In the genomic region with DNA sequence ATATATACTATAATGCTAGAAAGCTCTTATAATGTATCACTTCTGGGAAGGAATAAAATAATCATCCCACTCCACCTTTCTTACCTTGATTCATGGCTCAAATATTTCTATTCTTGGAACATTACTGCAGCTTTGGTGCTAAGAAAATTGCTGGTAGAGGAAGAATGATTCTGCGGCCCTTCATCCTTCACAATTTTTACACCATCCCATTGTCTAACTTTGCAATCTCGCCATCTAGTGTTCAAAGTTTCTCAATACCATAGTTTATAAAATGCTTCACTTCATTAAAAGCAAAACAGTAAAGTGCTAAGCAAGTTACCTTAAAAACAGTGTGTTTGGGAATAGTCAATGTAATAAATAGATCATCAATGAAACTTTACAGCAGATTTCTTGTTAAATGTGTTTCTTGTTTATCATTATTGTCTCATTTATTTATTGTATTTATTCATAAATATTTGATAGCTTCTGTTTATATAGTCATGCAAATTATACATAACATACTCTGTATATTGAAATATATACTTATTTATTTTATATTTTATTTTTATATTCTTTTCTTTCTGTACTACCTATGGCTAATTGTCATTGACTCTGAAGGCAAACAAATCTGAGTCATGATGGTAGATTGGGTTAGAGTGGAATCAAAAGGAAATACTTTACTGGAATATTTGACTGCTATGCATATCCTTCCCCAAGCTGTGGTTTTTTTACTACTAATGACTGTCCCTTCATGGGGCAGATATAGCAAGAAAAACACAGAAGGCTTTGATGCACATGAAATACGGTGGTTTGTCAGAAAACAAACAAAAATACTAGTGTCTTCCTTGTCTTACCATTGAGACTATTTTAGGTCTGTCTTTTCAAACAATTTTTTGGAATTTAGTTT, we compare ENCODE assay signal across 8 cellular contexts.
DNase-seq lines count a peak whose midpoint lies in the region; ATAC-seq, FAIRE-seq and TF ChIP-seq lines count a peak whose summit lies in the region.

No MANE protein-coding gene starts in this region.

- peak; percentile 98 for FAIRE-seq in kidney (lab: Jason Lieb, UNC)

- POLR2A ChIA-PET in HEK293 (lab: Yijun Ruan, JAX) = no interaction called here

- ATAC-seq in upper lobe of left lung (ENCODE audit: low FRiP score in 2 of 2) = peak in 1 of 2 donors; percentile 81
- no peak for ATAC-seq in activated naive CD8-positive, alpha-beta T cell treated with anti-CD3 and anti-CD28 coated beads, Interleukin-2, amount 50 U/mL, for 24 hours

- no peak overlapping the region for H3K9ac ChIP-seq in kidney (ENCODE audit: low read length in 2 of 2)

- no peaks in the 10 kb centered on the region for H3K27me3 ChIP-seq in upper lobe of left lung

- no peaks in the 10 kb centered on the region for H3K36me3 Mint-ChIP-seq in activated naive CD8-positive, alpha-beta T cell treated with anti-CD3 and anti-CD28 coated beads, Interleukin-2, amount 50 U/mL, for 24 hours (ENCODE audit: low read depth)

- no peak for TF ChIP-seq POLR2A in upper lobe of left lung (IDR thresholded peaks at IDR 0.05)

- H3K4me3 ChIP-seq in HEK293 (ENCODE audit: low read depth, low read length) = no peak overlapping the region
- no peak overlapping the region for H3K4me3 ChIP-seq in kidney (ENCODE audit: low read length in 2 of 2)
- H3K4me3 ChIP-seq in upper lobe of left lung = no peak overlapping the region

- H3K27ac ChIP-seq in HEK293 (ENCODE audit: extremely low read depth, low read depth, low read length) = no peak overlapping the region
- no peak overlapping the region for H3K27ac ChIP-seq in kidney (ENCODE audit: low read depth in 2 of 2, low read length in 2 of 2)
- no peak overlapping the region for H3K27ac ChIP-seq in upper lobe of left lung

- WGBS in upper lobe of left lung, 2 donors = 36 to 39% methylated on average over 3 of the region's 3 CpGs

- DNase-seq in GDM1 (lab: John Stamatoyannopoulos, UW) = peak; percentile 19
- peak; percentile 30 for DNase-seq in NCI-H187 treated with DMSO at 0.1 percent for 48 hours (lab: John Stamatoyannopoulos, UW)
- peak; percentile 51 for DNase-seq in amniotic stem cell (lab: John Stamatoyannopoulos, UW)
- no peak for DNase-seq in kidney
- no peak for DNase-seq in upper lobe of left lung
- DNase-seq in activated naive CD8-positive, alpha-beta T cell treated with anti-CD3 and anti-CD28 coated beads, Interleukin-2, amount 50 U/mL, for 24 hours = no peak
- no peak for DNase-seq in ureter (ENCODE audit: low spot score)

- H3K27ac Mint-ChIP-seq in activated naive CD8-positive, alpha-beta T cell treated with anti-CD3 and anti-CD28 coated beads, Interleukin-2, amount 50 U/mL, for 24 hours = no peak overlapping the region

- H3K36me3 ChIP-seq in HEK293 (ENCODE audit: control insufficient read depth in 2 of 2, insufficient read depth in 1 of 2, low read length in 2 of 2) (no peaks in the 10 kb centered on the region), kidney (ENCODE audit: control insufficient read depth in 1 of 2, insufficient read depth in 2 of 2, low read length in 2 of 2) (peaks cover 4 to 12% of the 10 kb centered on the region in 2 donors), upper lobe of left lung (no peaks in the 10 kb centered on the region)

- no peaks in the 10 kb centered on the region for H3K4me1 ChIP-seq in HEK293 (ENCODE audit: control insufficient read depth, insufficient read depth, low read length)
- peaks cover 12 to 24% of the 10 kb centered on the region in 2 donors for H3K4me1 ChIP-seq in kidney (ENCODE audit: control insufficient read depth in 1 of 2, insufficient read depth in 1 of 2, low read depth in 1 of 2, low read length in 2 of 2)
- H3K4me1 ChIP-seq in upper lobe of left lung = peaks cover 0 to 4% (median 0%) of the 10 kb centered on the region in 4 donors

- H3K27me3 Mint-ChIP-seq in activated naive CD8-positive, alpha-beta T cell treated with anti-CD3 and anti-CD28 coated beads, Interleukin-2, amount 50 U/mL, for 24 hours = no peaks in the 10 kb centered on the region

- H3K9me3 Mint-ChIP-seq in activated naive CD8-positive, alpha-beta T cell treated with anti-CD3 and anti-CD28 coated beads, Interleukin-2, amount 50 U/mL, for 24 hours = peaks cover 2% of the 10 kb centered on the region

- no peak for TF ChIP-seq EP300 in upper lobe of left lung (IDR thresholded peaks at IDR 0.05)

- no peaks in the 10 kb centered on the region for H3K4me1 Mint-ChIP-seq in activated naive CD8-positive, alpha-beta T cell treated with anti-CD3 and anti-CD28 coated beads, Interleukin-2, amount 50 U/mL, for 24 hours

- TF ChIP-seq CTCF in HEK293 (tag by site-specific recombination; IDR thresholded peaks at IDR 0.05) (no peak), kidney (IDR thresholded peaks at IDR 0.05; ENCODE audit: borderline replicate concordance, extremely low read depth, insufficient read depth) (peak; percentile 71), upper lobe of left lung (IDR thresholded peaks at IDR 0.05) (peak in 4 of 6 experiments; percentile 33 to 63 (median 51))

- H3K9me3 ChIP-seq in HEK293 (ENCODE audit: control insufficient read depth, insufficient read depth, low read depth, low read length) (no peaks in the 10 kb centered on the region), kidney (ENCODE audit: control insufficient read depth in 1 of 2, low read length in 2 of 2) (no peaks in the 10 kb centered on the region), upper lobe of left lung (no peaks in the 10 kb centered on the region)

- no peak overlapping the region for H3K4me3 Mint-ChIP-seq in activated naive CD8-positive, alpha-beta T cell treated with anti-CD3 and anti-CD28 coated beads, Interleukin-2, amount 50 U/mL, for 24 hours

- CTCF ChIA-PET in HEK293 (lab: Yijun Ruan, JAX) = interaction anchor here (0.5 to 3.2 kb wide), 15 partner anchors 8 to 1096 kb away, joined by 3 to 32 read pairs (median 3); no protein-coding TSS in a partner anchor

- intact Hi-C loops in kidney (cut with DNase I) = no loop called here

TF ChIP-seq in HEK293, 187 proteins besides CTCF, POLR2A, EP300 and RAD21:
- TF ChIP-seq RBAK (tag by site-specific recombination; IDR thresholded peaks at IDR 0.05) (no peak), ZNF654 (tag by site-specific recombination; IDR thresholded peaks at IDR 0.05; ENCODE audit: low read depth) (peak; percentile 69)
TF ChIP-seq in HEK293: peak in this region for 1.

Comparison
In these comparisons a context has a peak if more than half of its experiments do, and no peak if none do; other contexts are left out.
1. DNase-seq: peak in GDM1 (single experiment), NCI-H187 treated with DMSO at 0.1 percent for 48 hours (single experiment) and amniotic stem cell (single experiment); none in kidney (single experiment), upper lobe of left lung (0 of 2), activated naive CD8-positive, alpha-beta T cell treated with anti-CD3 and anti-CD28 coated beads, Interleukin-2, amount 50 U/mL, for 24 hours (single experiment) and ureter (single experiment).